8 cellular contexts compared by ENCODE assay signal in the genomic region with DNA sequence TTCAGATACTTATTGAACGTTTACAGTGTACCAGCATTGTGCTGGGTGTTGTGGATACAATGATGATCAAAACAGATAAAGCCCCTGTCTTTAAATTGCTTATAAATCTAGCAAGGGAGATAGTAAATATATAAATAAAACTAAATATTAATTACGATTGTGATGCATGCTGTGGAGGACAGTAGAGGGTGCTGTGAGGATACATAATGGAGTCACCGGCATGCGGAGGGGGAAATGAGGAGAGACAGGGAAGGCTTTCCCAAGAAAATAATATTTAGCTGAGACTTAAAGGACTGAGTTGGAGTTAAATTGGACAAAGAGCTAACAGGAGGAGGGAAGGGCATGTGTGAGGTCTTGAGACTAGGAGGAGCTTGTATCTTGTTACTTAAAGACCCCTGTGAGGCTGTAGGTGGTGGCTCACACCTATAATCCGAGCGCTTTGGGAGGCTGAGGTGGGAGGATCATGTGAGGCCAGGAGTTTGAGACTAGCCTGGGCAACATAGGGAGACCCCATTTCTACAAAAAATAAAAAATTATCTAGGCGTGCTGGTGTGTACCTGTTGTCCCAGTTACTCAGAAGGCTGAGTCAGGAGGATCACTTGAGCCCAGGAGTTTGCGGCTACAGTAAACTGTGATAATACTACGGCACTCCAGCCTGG. TPM values are rescaled to one million over a fixed set of nuclear protein-coding genes. Genes with fewer than 3 reads are reported as not detected.
DNase-seq lines count a peak whose midpoint lies in the region; ATAC-seq and TF ChIP-seq lines count a peak whose summit lies in the region.

No MANE protein-coding gene starts in this region.

- ATAC-seq in activated naive CD8-positive, alpha-beta T cell treated with anti-CD3 and anti-CD28 coated beads, Interleukin-2, amount 50 U/mL, for 24 hours: no peak

- H3K36me3 Mint-ChIP-seq in activated naive CD8-positive, alpha-beta T cell treated with anti-CD3 and anti-CD28 coated beads, Interleukin-2, amount 50 U/mL, for 24 hours (ENCODE audit: low read depth): peaks cover 18% of the 10 kb centered on the region

- no peak overlapping the region for H3K27ac Mint-ChIP-seq in activated naive CD8-positive, alpha-beta T cell treated with anti-CD3 and anti-CD28 coated beads, Interleukin-2, amount 50 U/mL, for 24 hours

- peak overlapping the region; percentile 52 for H3K4me3 Mint-ChIP-seq in activated naive CD8-positive, alpha-beta T cell treated with anti-CD3 and anti-CD28 coated beads, Interleukin-2, amount 50 U/mL, for 24 hours

- no peaks in the 10 kb centered on the region; the same call in 1 of the 2 replicates for H3K27me3 ChIP-seq in BE2C

- in situ Hi-C loops in GM13977 (cut with MboI; ENCODE audit: low pct_unique_long_range_greater_than_20kb, low sequenced_read_pairs, unreplicated experiment): no loop called here

- DNase-seq in BE2C (peak; percentile 31), GM13977 (ENCODE audit: low spot score) (no peak), iris pigment epithelial cell (ENCODE audit: low read depth) (peak; percentile 64), A172 (ENCODE audit: low spot score) (no peak), NCI-H774 (lab: John Stamatoyannopoulos, UW) (no peak)
- no peak for DNase-seq in activated naive CD8-positive, alpha-beta T cell treated with anti-CD3 and anti-CD28 coated beads, Interleukin-2, amount 50 U/mL, for 24 hours
- no peak for DNase-seq in stimulated activated CD4-positive, alpha-beta T cell treated with anti-CD3 and anti-CD28 coated beads, Interleukin-4, amount 100 ng/mL, for 24 hours
- no peak for DNase-seq in activated CD4-positive, alpha-beta T cell treated with anti-CD3 and anti-CD28 coated beads, Interleukin-2, amount 50 U/mL, for 48 hours

- TF ChIP-seq CTCF in BE2C (IDR thresholded peaks at IDR 0.05; ENCODE audit: low read depth, low read length): peak; percentile 55
- TF ChIP-seq CTCF in GM13977 (IDR thresholded peaks at IDR 0.05; ENCODE audit: extremely low read depth, insufficient read depth, missing control alignments): peak; percentile 55

- H3K4me1 ChIP-seq in BE2C: no peaks in the 10 kb centered on the region

- peaks cover 4% of the 10 kb centered on the region for H3K9me3 Mint-ChIP-seq in activated naive CD8-positive, alpha-beta T cell treated with anti-CD3 and anti-CD28 coated beads, Interleukin-2, amount 50 U/mL, for 24 hours

- H3K4me3 ChIP-seq in BE2C (ENCODE audit: low read depth, low read length): no peak overlapping the region

- H3K9me3 ChIP-seq in BE2C: no peaks in the 10 kb centered on the region

- H3K4me1 Mint-ChIP-seq in activated naive CD8-positive, alpha-beta T cell treated with anti-CD3 and anti-CD28 coated beads, Interleukin-2, amount 50 U/mL, for 24 hours: peaks cover 32% of the 10 kb centered on the region

- peaks cover 2% of the 10 kb centered on the region for H3K27me3 Mint-ChIP-seq in activated naive CD8-positive, alpha-beta T cell treated with anti-CD3 and anti-CD28 coated beads, Interleukin-2, amount 50 U/mL, for 24 hours

- no peaks in the 10 kb centered on the region for H3K36me3 ChIP-seq in BE2C

RNA-seq across cellular contexts. Expression of a gene that starts 2.4 kb away (rescaled TPM):
- polyA plus RNA-seq in BE2C (2012; ENCODE audit: insufficient read depth, insufficient read length, low read depth): 11.5 TPM
- total RNA-seq in A172 (2014; rRNA removed; shearing (Covaris generic)): 20.2 and 21.7 TPM in 2 replicates

Comparison
In these comparisons a context has a peak if more than half of its experiments do, and no peak if none do; other contexts are left out.
1. DNase-seq: peak in BE2C (single experiment) and iris pigment epithelial cell (single experiment); none in GM13977 (single experiment), activated naive CD8-positive, alpha-beta T cell treated with anti-CD3 and anti-CD28 coated beads, Interleukin-2, amount 50 U/mL, for 24 hours (single experiment), A172 (single experiment), stimulated activated CD4-positive, alpha-beta T cell treated with anti-CD3 and anti-CD28 coated beads, Interleukin-4, amount 100 ng/mL, for 24 hours (single experiment), activated CD4-positive, alpha-beta T cell treated with anti-CD3 and anti-CD28 coated beads, Interleukin-2, amount 50 U/mL, for 48 hours (0 of 2) and NCI-H774 (single experiment).